Comparison of ENCODE assay signal across 30 cellular contexts in genomic region chr13:87859261-87859660, GRCh38.
"Had no signal": no experiment of that assay in that cellular context is flagged by ENCODE, and none has a peak within 500 bp of the region (broad histone marks: within the 10 kb centered on the region; RNA-seq: fewer than 3 reads in every experiment).

No MANE protein-coding gene starts in this region.

- ATAC-seq: activated naive CD4-positive, alpha-beta T cell treated with anti-CD3 and anti-CD28 coated beads, Interleukin-2, amount 50 U/mL, for 72 hours; activated naive CD8-positive, alpha-beta T cell treated with anti-CD3 and anti-CD28 coated beads, Interleukin-2, amount 50 U/mL, for 24 hours; activated T-cell treated with anti-CD3 and anti-CD28 coated beads, Interleukin-2, amount 50 U/mL, for 4 hours; activated T-cell treated with anti-CD3 and anti-CD28 coated beads, Interleukin-2, amount 50 U/mL, for 72 hours; activated T-helper 17 cell treated with anti-CD3 and anti-CD28 coated beads, Interleukin-2, amount 50 U/mL, for 72 hours; body of pancreas had no signal

- H3K27me3 ChIP-seq: adrenal gland, ascending aorta, body of pancreas, brain microvascular endothelial cell, breast epithelium, cardiac muscle cell had no signal

- DNase-seq: activated effector memory CD4-positive, alpha-beta T cell treated with anti-CD3 and anti-CD28 coated beads, Interleukin-2, amount 50 U/mL, for 16 hours; activated effector memory CD4-positive, alpha-beta T cell treated with Interleukin-2 at 50 U/mL for 16 hours; activated gamma-delta T cell; activated gamma-delta T cell treated with Interleukin-2 at 50 U/mL for 16 hours; activated naive CD4-positive, alpha-beta T cell; activated naive CD4-positive, alpha-beta T cell treated with anti-CD3 and anti-CD28 coated beads for 36 hours; activated naive CD4-positive, alpha-beta T cell treated with anti-CD3 and anti-CD28 coated beads, Interleukin-2, amount 10 ng/mL, durations not matched to agents 7 days and 5 days; activated naive CD4-positive, alpha-beta T cell treated with anti-CD3 and anti-CD28 coated beads, Interleukin-2, amount 50 U/mL, for 16 hours; activated naive CD4-positive, alpha-beta T cell treated with Interleukin-2 at 50 U/mL for 16 hours; activated naive CD8-positive, alpha-beta T cell treated with anti-CD3 and anti-CD28 coated beads for 36 hours; activated naive CD8-positive, alpha-beta T cell treated with anti-CD3 and anti-CD28 coated beads, Interleukin-2, amount 10 ng/mL, durations not matched to agents 7 days and 5 days; activated naive CD8-positive, alpha-beta T cell treated with anti-CD3 and anti-CD28 coated beads, Interleukin-2, amount 50 U/mL, for 24 hours; activated T-cell treated with anti-CD3 and anti-CD28 coated beads, Interleukin-2, amount 50 U/mL, for 4 hours; activated T-cell treated with anti-CD3 and anti-CD28 coated beads, Interleukin-2, amount 50 U/mL, for 48 hours; activated T-cell treated with anti-CD3 and anti-CD28 coated beads, Interleukin-2, amount 50 U/mL, for 72 hours; adrenal gland; amniotic stem cell; amygdala; anterior cingulate cortex; aorta; body of pancreas; brain microvascular endothelial cell; caudate nucleus; central memory CD4-positive, alpha-beta T cell; cerebellar nuclear complex had no signal

- H3K36me3 ChIP-seq: adrenal gland, ascending aorta, brain microvascular endothelial cell, breast epithelium, cardiac muscle cell had no signal

- H3K4me3 ChIP-seq: adrenal gland, ascending aorta, body of pancreas, breast epithelium, cardiac muscle cell had no signal

- H3K4me1 ChIP-seq: adrenal gland, ascending aorta, body of pancreas, breast epithelium had no signal

- H3K9me3 ChIP-seq: adrenal gland, ascending aorta, body of pancreas, breast epithelium had no signal

- H3K27ac ChIP-seq: adrenal gland, ascending aorta, body of pancreas, brain microvascular endothelial cell, breast epithelium, cardiac muscle cell had no signal
